In the genomic region with DNA sequence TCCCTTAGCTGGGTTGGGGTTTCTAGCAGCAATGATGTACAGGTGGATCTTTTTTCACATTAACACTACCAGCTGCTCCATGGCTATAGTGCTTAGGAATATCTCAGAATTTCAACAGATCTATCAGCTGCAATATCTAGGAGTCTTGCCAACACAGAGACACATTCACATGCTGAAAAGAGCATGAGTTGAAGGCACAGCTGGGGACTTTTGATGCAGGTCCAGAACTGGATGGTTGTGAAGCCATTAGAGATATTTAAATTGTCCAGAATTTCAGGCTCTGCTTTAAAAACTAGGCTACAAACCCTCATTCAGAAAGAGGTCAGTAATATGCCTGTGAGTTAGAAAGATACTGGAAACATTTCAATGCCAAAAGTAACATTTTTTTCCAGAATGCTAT, we compare ENCODE assay signal across 16 cellular contexts.
DNase-seq lines count a peak whose midpoint lies in the region; ATAC-seq and TF ChIP-seq lines count a peak whose summit lies in the region.
"Had no signal": no experiment of that assay in that cellular context is flagged by ENCODE, and none has a peak within 500 bp of the region (broad histone marks: within the 10 kb centered on the region; RNA-seq: fewer than 3 reads in every experiment).

No MANE protein-coding gene starts in this region.

- no peaks in the 10 kb centered on the region for H3K36me3 Mint-ChIP-seq in MCF 10A (ENCODE audit: insufficient read depth, unreplicated experiment)

- CTCF ChIA-PET in MCF 10A (lab: Yijun Ruan, JAX) = no interaction called here

- peaks cover 35% of the 10 kb centered on the region for H3K4me1 Mint-ChIP-seq in MCF 10A (ENCODE audit: insufficient read depth, unreplicated experiment)
- H3K4me1 Mint-ChIP-seq: immature natural killer cell, memory B cell had no signal

- H3K4me1 ChIP-seq in breast epithelium (no peaks in the 10 kb centered on the region), right lobe of liver (no peaks in the 10 kb centered on the region)
- H3K4me1 ChIP-seq: ascending aorta had no signal

- H3K27me3 Mint-ChIP-seq in MCF 10A (ENCODE audit: insufficient read depth, unreplicated experiment) = no peaks in the 10 kb centered on the region
- H3K27me3 Mint-ChIP-seq: activated CD4-positive, alpha-beta memory T cell treated with anti-CD3 and anti-CD28 coated beads, Interleukin-2, amount 10 ng/mL, durations not matched to agents 7 days and 5 days; memory B cell had no signal

- no peak overlapping the region for H3K4me3 Mint-ChIP-seq in MCF 10A (ENCODE audit: unreplicated experiment)
- H3K4me3 Mint-ChIP-seq: activated CD4-positive, alpha-beta memory T cell treated with anti-CD3 and anti-CD28 coated beads, Interleukin-2, amount 10 ng/mL, durations not matched to agents 7 days and 5 days; immature natural killer cell; memory B cell had no signal

- intact Hi-C loops in MCF 10A (cut with micrococcal nuclease) (no loop called here), breast epithelium (cut with DNase I; ENCODE audit: low total_unique reads) (no loop called here), right lobe of liver (cut with DNase I) (no loop called here)

- POLR2A ChIA-PET in MCF 10A (lab: Yijun Ruan, JAX) = interaction anchor here (0.7 to 2.5 kb wide), 7 partner anchors 10 to 58 kb away, joined by 3 to 20 read pairs (median 4); no protein-coding TSS in a partner anchor

- no peak for TF ChIP-seq POLR2A in breast epithelium (IDR thresholded peaks at IDR 0.05)
- no peak for TF ChIP-seq POLR2A in right lobe of liver (IDR thresholded peaks at IDR 0.05)

- no TSS peak for BruUV-seq in MCF 10A (replicated peaks; lab: Mats Ljungman, UMichigan)

- H3K27ac ChIP-seq in breast epithelium = no peak overlapping the region
- H3K27ac ChIP-seq in right lobe of liver = no peak overlapping the region
- H3K27ac ChIP-seq: ascending aorta had no signal

- ATAC-seq in right lobe of liver (no peak), GM19035 (IDR thresholded peaks at IDR 0.05; ENCODE audit: unreplicated experiment) (no peak)

- no peaks in the 10 kb centered on the region for H3K9me3 ChIP-seq in breast epithelium
- no peaks in the 10 kb centered on the region for H3K9me3 ChIP-seq in right lobe of liver
- H3K9me3 ChIP-seq: ascending aorta had no signal

- H3K36me3 ChIP-seq in breast epithelium = no peaks in the 10 kb centered on the region
- no peaks in the 10 kb centered on the region for H3K36me3 ChIP-seq in right lobe of liver

- peaks cover 7% of the 10 kb centered on the region for H3K9me3 Mint-ChIP-seq in MCF 10A (ENCODE audit: unreplicated experiment)

- TF ChIP-seq CTCF in MCF 10A (IDR thresholded peaks at IDR 0.05; ENCODE audit: unreplicated experiment) (no peak), breast epithelium (IDR thresholded peaks at IDR 0.05) (no peak), fibroblast of the aortic adventitia (IDR thresholded peaks at IDR 0.05; ENCODE audit: insufficient read depth, low read length) (no peak), right lobe of liver (IDR thresholded peaks at IDR 0.05) (no peak)

- H3K4me3 ChIP-seq in breast epithelium (no peak overlapping the region), fibroblast of the aortic adventitia (ENCODE audit: low read depth, low read length) (no peak overlapping the region), right lobe of liver (no peak overlapping the region)
- H3K4me3 ChIP-seq: ascending aorta had no signal

- H3K27ac Mint-ChIP-seq in MCF 10A (ENCODE audit: low read depth, unreplicated experiment) = no peak overlapping the region
- H3K27ac Mint-ChIP-seq: activated CD4-positive, alpha-beta memory T cell treated with anti-CD3 and anti-CD28 coated beads, Interleukin-2, amount 10 ng/mL, durations not matched to agents 7 days and 5 days; memory B cell had no signal

- H3K27me3 ChIP-seq in breast epithelium (no peaks in the 10 kb centered on the region), right lobe of liver (no peaks in the 10 kb centered on the region)
- H3K27me3 ChIP-seq: ascending aorta had no signal

- peak; percentile 58 for DNase-seq in MCF 10A (ENCODE audit: unreplicated experiment)
- DNase-seq in breast epithelium (ENCODE audit: low spot score in 2 of 2) = no peak
- DNase-seq in RPMI7951 (ENCODE audit: low read depth) = peak; percentile 79
- DNase-seq in fibroblast of the aortic adventitia (ENCODE audit: low read depth) = peak; percentile 80
- no peak for DNase-seq in right lobe of liver
- no peak for DNase-seq in AML-193 (lab: John Stamatoyannopoulos, UW)
- no peak for DNase-seq in medulla oblongata (ENCODE audit: extremely low spot score)
- DNase-seq: activated CD4-positive, alpha-beta memory T cell treated with anti-CD3 and anti-CD28 coated beads, Interleukin-2, amount 10 ng/mL, durations not matched to agents 7 days and 5 days; activated gamma-delta T cell; effector CD4-positive, alpha-beta T cell; immature natural killer cell; NCI-H2107; stimulated activated naive CD4-positive, alpha-beta T cell had no signal

Comparison
In these comparisons a context has a peak if more than half of its experiments do, and no peak if none do; other contexts are left out.
1. DNase-seq: peak in MCF 10A (single experiment), RPMI7951 (single experiment) and fibroblast of the aortic adventitia (single experiment); none in breast epithelium (0 of 2), right lobe of liver (0 of 3), AML-193 (0 of 2) and medulla oblongata (single experiment).